Comparison of ENCODE assay signal across 22 cellular contexts in genomic region chr2:239609162-239609561, GRCh38.
A peak's percentile ranks its signal among the peaks of the same experiment; 100 is the strongest.
DNase-seq lines count a peak whose midpoint lies in the region; ATAC-seq lines count a peak whose summit lies in the region.
"Had no signal": no experiment of that assay in that cellular context is flagged by ENCODE, and none has a peak within 500 bp of the region (broad histone marks: within the 10 kb centered on the region; RNA-seq: fewer than 3 reads in every experiment).

No MANE protein-coding gene starts in this region.

- CTCF ChIA-PET in activated CD4-positive, alpha-beta memory T cell treated with anti-CD3 and anti-CD28 coated beads, Interleukin-2, amount 10 ng/mL, durations not matched to agents 7 days and 5 days (lab: Charles Lee) = no interaction called here
- CTCF ChIA-PET in activated CD4-positive, alpha-beta memory T cell treated with anti-CD3 and anti-CD28 coated beads for 36 hours (lab: Charles Lee) = no interaction called here

- H3K9me3 Mint-ChIP-seq in activated CD4-positive, alpha-beta memory T cell treated with anti-CD3 and anti-CD28 coated beads, Interleukin-2, amount 10 ng/mL, durations not matched to agents 7 days and 5 days = peaks cover under 1% of the 10 kb centered on the region
- H3K9me3 Mint-ChIP-seq in activated CD4-positive, alpha-beta memory T cell treated with anti-CD3 and anti-CD28 coated beads for 36 hours = no peaks in the 10 kb centered on the region
- H3K9me3 Mint-ChIP-seq in central memory CD8-positive, alpha-beta T cell = no peaks in the 10 kb centered on the region

- H3K27ac Mint-ChIP-seq in activated CD4-positive, alpha-beta memory T cell treated with anti-CD3 and anti-CD28 coated beads, Interleukin-2, amount 10 ng/mL, durations not matched to agents 7 days and 5 days = no peak overlapping the region
- no peak overlapping the region for H3K27ac Mint-ChIP-seq in activated CD4-positive, alpha-beta memory T cell treated with anti-CD3 and anti-CD28 coated beads for 36 hours
- H3K27ac Mint-ChIP-seq in central memory CD8-positive, alpha-beta T cell (ENCODE audit: low read depth) = peak overlapping the region; percentile 78
- H3K27ac Mint-ChIP-seq: activated CD4-positive, alpha-beta T cell treated with anti-CD3 and anti-CD28 coated beads for 36 hours; HFFc6; memory B cell had no signal

- POLR2A ChIA-PET in activated CD4-positive, alpha-beta memory T cell treated with anti-CD3 and anti-CD28 coated beads, Interleukin-2, amount 10 ng/mL, durations not matched to agents 7 days and 5 days (lab: Charles Lee) = no interaction called here
- POLR2A ChIA-PET in activated CD4-positive, alpha-beta memory T cell treated with anti-CD3 and anti-CD28 coated beads for 36 hours (lab: Charles Lee) = no interaction called here

- no peak for ATAC-seq in central memory CD8-positive, alpha-beta T cell (replicated peaks; ENCODE audit: extremely low read depth, poor library complexity, severe bottlenecking)
- ATAC-seq in GM21825 (IDR thresholded peaks at IDR 0.05; ENCODE audit: unreplicated experiment) = no peak
- ATAC-seq: activated CD4-positive, alpha-beta T cell treated with anti-CD3 and anti-CD28 coated beads for 36 hours; left cardiac atrium; right lobe of liver; upper lobe of right lung had no signal

- no peak overlapping the region for H3K4me3 Mint-ChIP-seq in activated CD4-positive, alpha-beta memory T cell treated with anti-CD3 and anti-CD28 coated beads, Interleukin-2, amount 10 ng/mL, durations not matched to agents 7 days and 5 days
- no peak overlapping the region for H3K4me3 Mint-ChIP-seq in activated CD4-positive, alpha-beta memory T cell treated with anti-CD3 and anti-CD28 coated beads for 36 hours
- H3K4me3 Mint-ChIP-seq in central memory CD8-positive, alpha-beta T cell = peak overlapping the region; percentile 66
- H3K4me3 Mint-ChIP-seq: activated CD4-positive, alpha-beta T cell treated with anti-CD3 and anti-CD28 coated beads for 36 hours; HFFc6; memory B cell had no signal

- intact Hi-C loops in activated CD4-positive, alpha-beta memory T cell treated with anti-CD3 and anti-CD28 coated beads for 36 hours (cut with micrococcal nuclease) = no loop called here

- no peaks in the 10 kb centered on the region for H3K36me3 Mint-ChIP-seq in activated CD4-positive, alpha-beta memory T cell treated with anti-CD3 and anti-CD28 coated beads, Interleukin-2, amount 10 ng/mL, durations not matched to agents 7 days and 5 days (ENCODE audit: low read depth)
- no peaks in the 10 kb centered on the region for H3K36me3 Mint-ChIP-seq in activated CD4-positive, alpha-beta memory T cell treated with anti-CD3 and anti-CD28 coated beads for 36 hours
- H3K36me3 Mint-ChIP-seq in central memory CD8-positive, alpha-beta T cell (ENCODE audit: insufficient read depth) = peaks cover 4% of the 10 kb centered on the region
- H3K36me3 Mint-ChIP-seq: memory B cell had no signal

- peaks cover 25% of the 10 kb centered on the region for H3K27me3 Mint-ChIP-seq in activated CD4-positive, alpha-beta memory T cell treated with anti-CD3 and anti-CD28 coated beads, Interleukin-2, amount 10 ng/mL, durations not matched to agents 7 days and 5 days
- peaks cover 3% of the 10 kb centered on the region for H3K27me3 Mint-ChIP-seq in activated CD4-positive, alpha-beta memory T cell treated with anti-CD3 and anti-CD28 coated beads for 36 hours
- H3K27me3 Mint-ChIP-seq in central memory CD8-positive, alpha-beta T cell = no peaks in the 10 kb centered on the region

- peak; percentile 10 for DNase-seq in activated CD4-positive, alpha-beta memory T cell treated with anti-CD3 and anti-CD28 coated beads, Interleukin-2, amount 10 ng/mL, durations not matched to agents 7 days and 5 days
- DNase-seq in activated CD4-positive, alpha-beta memory T cell treated with anti-CD3 and anti-CD28 coated beads for 36 hours = no peak
- no peak for DNase-seq in central memory CD8-positive, alpha-beta T cell (ENCODE audit: low spot score in 2 of 2)
- DNase-seq in mesenteric fat pad (ENCODE audit: low spot score) = peak; percentile 73
- peak; percentile 10 for DNase-seq in stimulated activated CD8-positive, alpha-beta memory T cell treated with anti-CD3 and anti-CD28 coated beads, Interleukin-4, amount 100 ng/mL, for 48 hours
- no peak for DNase-seq in stimulated activated CD4-positive, alpha-beta T cell treated with anti-CD3 and anti-CD28 coated beads, Interleukin-1b, Interleukin-23, amount 100 ng/mL, for 48 hours
- DNase-seq in stimulated activated CD4-positive, alpha-beta T cell treated with anti-CD3 and anti-CD28 coated beads, Interleukin-15, amount 100 ng/mL, for 24 hours = no peak
- DNase-seq: activated CD4-positive, alpha-beta T cell treated with anti-CD3 and anti-CD28 coated beads for 36 hours; activated T-cell treated with anti-CD3 and anti-CD28 coated beads, Interleukin-2, amount 50 U/mL, for 48 hours; central memory CD4-positive, alpha-beta T cell; GM23248; HFFc6; left cardiac atrium; MV-4-11; NCI-H1694 treated with DMSO at 0.1 percent for 48 hours; NCI-H82; stimulated activated naive CD4-positive, alpha-beta T cell; T1000; upper lobe of right lung had no signal

- peaks cover 5% of the 10 kb centered on the region for H3K4me1 Mint-ChIP-seq in activated CD4-positive, alpha-beta memory T cell treated with anti-CD3 and anti-CD28 coated beads, Interleukin-2, amount 10 ng/mL, durations not matched to agents 7 days and 5 days
- peaks cover 4% of the 10 kb centered on the region for H3K4me1 Mint-ChIP-seq in activated CD4-positive, alpha-beta memory T cell treated with anti-CD3 and anti-CD28 coated beads for 36 hours (ENCODE audit: low read depth)
- H3K4me1 Mint-ChIP-seq in central memory CD8-positive, alpha-beta T cell = peaks cover 43% of the 10 kb centered on the region
- H3K4me1 Mint-ChIP-seq: memory B cell had no signal

Comparison
In these comparisons a context has a peak if more than half of its experiments do, and no peak if none do; other contexts are left out.
1. DNase-seq: peak in activated CD4-positive, alpha-beta memory T cell treated with anti-CD3 and anti-CD28 coated beads, Interleukin-2, amount 10 ng/mL, durations not matched to agents 7 days and 5 days (single experiment), mesenteric fat pad (single experiment) and stimulated activated CD8-positive, alpha-beta memory T cell treated with anti-CD3 and anti-CD28 coated beads, Interleukin-4, amount 100 ng/mL, for 48 hours (single experiment); none in activated CD4-positive, alpha-beta memory T cell treated with anti-CD3 and anti-CD28 coated beads for 36 hours (single experiment), central memory CD8-positive, alpha-beta T cell (0 of 2), stimulated activated CD4-positive, alpha-beta T cell treated with anti-CD3 and anti-CD28 coated beads, Interleukin-1b, Interleukin-23, amount 100 ng/mL, for 48 hours (single experiment) and stimulated activated CD4-positive, alpha-beta T cell treated with anti-CD3 and anti-CD28 coated beads, Interleukin-15, amount 100 ng/mL, for 24 hours (single experiment).